Comparison of ENCODE assay signal across 10 cellular contexts in genomic region chr4:57501715-57502114, GRCh38.
DNase-seq lines count a peak whose midpoint lies in the region; ATAC-seq and TF ChIP-seq lines count a peak whose summit lies in the region.
"Had no signal": no experiment of that assay in that cellular context is flagged by ENCODE, and none has a peak within 500 bp of the region (broad histone marks: within the 10 kb centered on the region; RNA-seq: fewer than 3 reads in every experiment).

No MANE protein-coding gene starts in this region.

- intact Hi-C loops in left cardiac atrium (cut with DNase I), result no loop called here

- ATAC-seq in WTC11 (peak; percentile 44), left cardiac atrium (peak; percentile 41 to 76), GM21717 (IDR thresholded peaks at IDR 0.05; ENCODE audit: unreplicated experiment) (no peak)
- no peak for ATAC-seq in activated T-cell treated with anti-CD3 and anti-CD28 coated beads, Interleukin-2, amount 50 U/mL, for 4 hours

- H3K27me3 Mint-ChIP-seq in WTC11 (ENCODE audit: low read depth) (no peaks in the 10 kb centered on the region), progenitor cell of endocrine pancreas (no peaks in the 10 kb centered on the region)
- H3K27me3 Mint-ChIP-seq in activated T-cell treated with anti-CD3 and anti-CD28 coated beads, Interleukin-2, amount 50 U/mL, for 4 hours (ENCODE audit: low read depth), result no peaks in the 10 kb centered on the region

- POLR2A ChIA-PET in WTC11 (lab: Charles Lee), result no interaction called here

- CTCF ChIA-PET in WTC11 (lab: Charles Lee), result interaction anchor here (0.9 kb wide), 1 partner anchor 338 kb away, joined by 3 read pairs; no protein-coding TSS in a partner anchor

- H3K36me3 Mint-ChIP-seq in WTC11 (no peaks in the 10 kb centered on the region), progenitor cell of endocrine pancreas (ENCODE audit: insufficient read depth) (no peaks in the 10 kb centered on the region)
- no peaks in the 10 kb centered on the region for H3K36me3 Mint-ChIP-seq in activated T-cell treated with anti-CD3 and anti-CD28 coated beads, Interleukin-2, amount 50 U/mL, for 4 hours (ENCODE audit: insufficient read depth)

- no peak overlapping the region for H3K27ac Mint-ChIP-seq in WTC11
- H3K27ac Mint-ChIP-seq in progenitor cell of endocrine pancreas, result peak overlapping the region; percentile 9

- TF ChIP-seq CTCF in WTC11 (IDR thresholded peaks at IDR 0.05) (no peak), progenitor cell of endocrine pancreas (IDR thresholded peaks at IDR 0.05; ENCODE audit: unreplicated experiment) (no peak)

- DNase-seq in GOT3 (lab: John Stamatoyannopoulos, UW), result peak; percentile 1
- DNase-seq in WTC11 (ENCODE audit: low spot score), result no peak
- DNase-seq in left cardiac atrium, result peak; percentile 37
- no peak for DNase-seq in progenitor cell of endocrine pancreas (ENCODE audit: low spot score, unreplicated experiment)
- no peak for DNase-seq in NCI-H2227 treated with DMSO at 0.1 percent for 48 hours (lab: John Stamatoyannopoulos, UW)
- no peak for DNase-seq in Kasumi-1 (lab: John Stamatoyannopoulos, UW)
- no peak for DNase-seq in activated T-cell treated with anti-CD3 and anti-CD28 coated beads, Interleukin-2, amount 50 U/mL, for 4 hours
- DNase-seq: Caco-2, NCI-H187 had no signal

- peaks cover 12% of the 10 kb centered on the region for H3K4me1 Mint-ChIP-seq in WTC11
- H3K4me1 Mint-ChIP-seq in progenitor cell of endocrine pancreas (ENCODE audit: low read depth), result peaks cover 5% of the 10 kb centered on the region
- H3K4me1 Mint-ChIP-seq in activated T-cell treated with anti-CD3 and anti-CD28 coated beads, Interleukin-2, amount 50 U/mL, for 4 hours (ENCODE audit: low read depth), result no peaks in the 10 kb centered on the region

- H3K9me3 Mint-ChIP-seq in WTC11 (no peaks in the 10 kb centered on the region), progenitor cell of endocrine pancreas (ENCODE audit: low read depth) (no peaks in the 10 kb centered on the region)
- H3K9me3 Mint-ChIP-seq in activated T-cell treated with anti-CD3 and anti-CD28 coated beads, Interleukin-2, amount 50 U/mL, for 4 hours, result peaks cover 4% of the 10 kb centered on the region

- H3K4me3 Mint-ChIP-seq in WTC11 (no peak overlapping the region), progenitor cell of endocrine pancreas (ENCODE audit: low read depth) (no peak overlapping the region)
- H3K4me3 Mint-ChIP-seq in activated T-cell treated with anti-CD3 and anti-CD28 coated beads, Interleukin-2, amount 50 U/mL, for 4 hours, result no peak overlapping the region

TF ChIP-seq in WTC11, 78 proteins besides CTCF, POLR2A, EP300 and RAD21 (continues in another document):
- TF ChIP-seq ZBTB43 (CRISPR knock-in tag; IDR thresholded peaks at IDR 0.05) (no peak), ERG (CRISPR knock-in tag; IDR thresholded peaks at IDR 0.05) (no peak), NR2C2 (CRISPR knock-in tag; IDR thresholded peaks at IDR 0.05) (no peak), GTF2I (CRISPR knock-in tag; conservative IDR thresholded peaks at IDR 0.05) (no peak), TEAD4 (CRISPR knock-in tag; IDR thresholded peaks at IDR 0.05) (no peak), FOXK1 (CRISPR knock-in tag; IDR thresholded peaks at IDR 0.05) (no peak), GRHL2 (CRISPR knock-in tag; IDR thresholded peaks at IDR 0.05; ENCODE audit: insufficient replicate concordance, severe bottlenecking) (no peak), CREM (CRISPR knock-in tag; IDR thresholded peaks at IDR 0.05) (no peak), NFE2L1 (CRISPR knock-in tag; IDR thresholded peaks at IDR 0.05) (no peak), ZNF532 (CRISPR knock-in tag; IDR thresholded peaks at IDR 0.05; ENCODE audit: borderline replicate concordance) (no peak), OVOL2 (CRISPR knock-in tag; IDR thresholded peaks at IDR 0.05; ENCODE audit: borderline replicate concordance) (no peak), HMGA2 (CRISPR knock-in tag; IDR thresholded peaks at IDR 0.05) (no peak), CDX4 (CRISPR knock-in tag; IDR thresholded peaks at IDR 0.05; ENCODE audit: borderline replicate concordance) (no peak), JUN (CRISPR knock-in tag; IDR thresholded peaks at IDR 0.05) (no peak), NFYB (CRISPR knock-in tag; conservative IDR thresholded peaks at IDR 0.05; ENCODE audit: low read depth) (no peak), ATF1 (CRISPR knock-in tag; IDR thresholded peaks at IDR 0.05) (no peak), ZNF512 (CRISPR knock-in tag; IDR thresholded peaks at IDR 0.05; ENCODE audit: borderline replicate concordance) (no peak), ESRRA (CRISPR knock-in tag; IDR thresholded peaks at IDR 0.05; ENCODE audit: borderline replicate concordance) (no peak), IRF1 (CRISPR knock-in tag; IDR thresholded peaks at IDR 0.05) (no peak)

Comparison
In these comparisons a context has a peak if more than half of its experiments do, and no peak if none do; other contexts are left out.
1. DNase-seq: peak in GOT3 (single experiment) and left cardiac atrium (single experiment); none in WTC11 (single experiment), progenitor cell of endocrine pancreas (single experiment), NCI-H2227 treated with DMSO at 0.1 percent for 48 hours (single experiment), Kasumi-1 (0 of 2) and activated T-cell treated with anti-CD3 and anti-CD28 coated beads, Interleukin-2, amount 50 U/mL, for 4 hours (single experiment).
2. ATAC-seq: peak in WTC11 (single experiment) and left cardiac atrium (2 of 2); none in activated T-cell treated with anti-CD3 and anti-CD28 coated beads, Interleukin-2, amount 50 U/mL, for 4 hours (0 of 2) and GM21717 (single experiment).